26 cellular contexts compared by ENCODE assay signal in the genomic region with DNA sequence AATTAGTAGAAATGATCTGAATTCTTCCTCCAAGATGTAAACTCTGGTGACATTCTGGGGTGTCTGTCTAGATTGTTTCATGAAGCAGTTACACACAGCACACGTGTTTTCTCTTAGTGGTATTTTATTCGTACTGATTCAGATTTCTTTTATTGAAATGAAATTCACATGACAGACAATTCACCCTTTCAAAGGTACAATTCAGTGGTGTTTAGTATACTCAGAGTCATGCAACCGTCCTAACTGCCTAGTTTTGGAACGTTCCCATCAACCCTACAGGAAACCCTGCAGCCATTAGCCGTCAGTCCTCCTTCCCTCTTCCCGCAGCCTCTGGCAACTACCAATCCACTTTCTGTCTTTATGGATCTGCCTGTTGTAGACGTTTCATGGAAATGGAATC. TPM values are rescaled to one million over a fixed set of nuclear protein-coding genes. Genes with fewer than 3 reads are reported as not detected.
DNase-seq lines count a peak whose midpoint lies in the region; ATAC-seq, FAIRE-seq and TF ChIP-seq lines count a peak whose summit lies in the region.
"Had no signal": no experiment of that assay in that cellular context is flagged by ENCODE, and none has a peak within 500 bp of the region (broad histone marks: within the 10 kb centered on the region; RNA-seq: fewer than 3 reads in every experiment).

No MANE protein-coding gene starts in this region.

- intact Hi-C loops in kidney (cut with DNase I): no loop called here

- no peak overlapping the region for H3K4me3 ChIP-seq in AG04450 (ENCODE audit: low read depth, low read length)
- no peak overlapping the region for H3K4me3 ChIP-seq in kidney (ENCODE audit: low read length in 2 of 2)
- H3K4me3 ChIP-seq in skeletal muscle tissue (ENCODE audit: low read length in 3 of 3): no peak overlapping the region
- H3K4me3 ChIP-seq: cardiac muscle cell, ovary, Peyer's patch had no signal

- H3K4me1 ChIP-seq in kidney (ENCODE audit: control insufficient read depth in 1 of 2, insufficient read depth in 1 of 2, low read depth in 1 of 2, low read length in 2 of 2) (peaks cover 5 to 6% of the 10 kb centered on the region in 2 donors), skeletal muscle tissue (ENCODE audit: control insufficient read depth in 3 of 3, insufficient read depth in 3 of 3, low read length in 3 of 3) (peaks cover 0 to 5% (median 0%) of the 10 kb centered on the region in 3 donors)
- H3K4me1 ChIP-seq: Peyer's patch had no signal

- POLR2A ChIA-PET in AG04450 (lab: Yijun Ruan, JAX): interaction anchor here (0.7 to 1.2 kb wide), 2 partner anchors 17 to 55 kb away, joined by 4 to 8 read pairs; no protein-coding TSS in a partner anchor

- no peaks in the 10 kb centered on the region; the same call in 1 of the 2 replicates for H3K9me3 ChIP-seq in AG04450 (ENCODE audit: control insufficient read depth, insufficient read depth, low read length)
- H3K9me3 ChIP-seq in kidney (ENCODE audit: control insufficient read depth in 1 of 2, low read length in 2 of 2): no peaks in the 10 kb centered on the region
- H3K9me3 ChIP-seq in skeletal muscle tissue (ENCODE audit: control insufficient read depth in 3 of 3, low read length in 3 of 3): no peaks in the 10 kb centered on the region
- H3K9me3 ChIP-seq: ovary, Peyer's patch had no signal

- H3K9ac ChIP-seq in kidney (ENCODE audit: low read length in 2 of 2): peak overlapping the region in 1 of 2 donors; percentile 30
- H3K9ac ChIP-seq in skeletal muscle tissue (ENCODE audit: low read depth in 1 of 3, low read length in 3 of 3): no peak overlapping the region

- H3K36me3 ChIP-seq in kidney (ENCODE audit: control insufficient read depth in 1 of 2, insufficient read depth in 2 of 2, low read length in 2 of 2) (no peaks in the 10 kb centered on the region), skeletal muscle tissue (ENCODE audit: control insufficient read depth in 3 of 3, insufficient read depth in 3 of 3, low read length in 3 of 3) (no peaks in the 10 kb centered on the region)
- H3K36me3 ChIP-seq: cardiac muscle cell, ovary, Peyer's patch had no signal

- DNase-seq in AG04450 (ENCODE audit: low read depth, low spot score): no peak
- DNase-seq in caudate nucleus (lab: John Stamatoyannopoulos, UW): no peak
- peak; percentile 14 for DNase-seq in kidney
- DNase-seq in ecto neural progenitor cell (ENCODE audit: low spot score): no peak
- DNase-seq in stimulated activated CD8-positive, alpha-beta memory T cell treated with anti-CD3 and anti-CD28 coated beads, Interleukin-4, amount 100 ng/mL, for 48 hours: no peak
- DNase-seq in anterior cingulate cortex (lab: John Stamatoyannopoulos, UW): no peak
- DNase-seq: activated CD4-positive, alpha-beta memory T cell treated with anti-CD3 and anti-CD28 coated beads for 36 hours; activated CD4-positive, CD25-positive, alpha-beta regulatory T cell; activated gamma-delta T cell treated with Interleukin-2 at 50 U/mL for 16 hours; activated T-cell treated with anti-CD3 and anti-CD28 coated beads for 4 hours; erythroblast; HCEC 1CT; natural killer cell; NCI-H1092; NCI-H2081; NCI-H446; Peyer's patch; T-helper 9 cell had no signal

- H3K27ac ChIP-seq in AG04450 (ENCODE audit: low read depth, low read length) (peak overlapping the region; percentile 53), caudate nucleus (ENCODE audit: low read depth, low read length) (peak overlapping the region; percentile 77), kidney (ENCODE audit: low read depth in 2 of 2, low read length in 2 of 2) (peak overlapping the region; percentile 80 to 81), skeletal muscle tissue (ENCODE audit: low read depth, low read length) (peak overlapping the region; percentile 48)
- H3K27ac ChIP-seq: C4-2B, cardiac muscle cell, ovary had no signal

- TF ChIP-seq CTCF in AG04450 (IDR thresholded peaks at IDR 0.05; ENCODE audit: low read depth, low read length) (no peak), kidney (IDR thresholded peaks at IDR 0.05; ENCODE audit: borderline replicate concordance, extremely low read depth, insufficient read depth) (no peak)

- no peak for FAIRE-seq in kidney (lab: Jason Lieb, UNC)
- FAIRE-seq: D721Med had no signal

- CTCF ChIA-PET in AG04450 (lab: Charles Lee): interaction anchor here (0.7 to 2.5 kb wide), 4 partner anchors 26 to 219 kb away, joined by 3 to 10 read pairs (median 5); a partner anchor contains a TSS

- no peak for ATAC-seq in GM18517 (IDR thresholded peaks at IDR 0.05; ENCODE audit: unreplicated experiment)
- ATAC-seq: natural killer cell; stimulated activated memory B cell treated with anti-CD40 and anti-IgM and Interleukin-4, amounts not matched to agents 10 μg/mL and 1 μg/mL and 100 μg/mL, for 72 hours had no signal

- H3K27me3 ChIP-seq in AG04450 (ENCODE audit: control insufficient read depth, insufficient read depth, low read length): peaks cover 6% of the 10 kb centered on the region
- peaks cover 2 to 33% (median 33%) of the 10 kb centered on the region in 3 donors for H3K27me3 ChIP-seq in skeletal muscle tissue (ENCODE audit: control insufficient read depth in 3 of 3, insufficient read depth in 3 of 3, low read length in 3 of 3)
- H3K27me3 ChIP-seq: ovary, Peyer's patch had no signal

RNA-seq across cellular contexts. Expression of a gene that starts 8.8 kb away (rescaled TPM):
- polyA plus RNA-seq in AG04450 (2011; rRNA removed): 19.9 and 21.0 TPM in 2 replicates
- 8.5 and 9.1 TPM in 2 replicates for polyA minus RNA-seq in AG04450 (2011; rRNA and poly(A)+ RNA removed)
- 11.1 TPM for total RNA-seq in kidney
- 34.8 TPM for polyA plus RNA-seq in kidney (ENCODE audit: insufficient read depth, low read depth, low replicate concordance)
- 1.6 TPM for total RNA-seq in skeletal muscle tissue
- total RNA-seq: A673; activated CD4-positive, alpha-beta memory T cell treated with anti-CD3 and anti-CD28 coated beads for 36 hours; natural killer cell had no signal
